ENCODE assay signal across 1 cellular context in genomic region chr2:47174731-47175361, GRCh38.
TF ChIP-seq lines count a peak whose summit lies in the region.

No MANE protein-coding gene starts in this region.

TF ChIP-seq in K562, 482 proteins besides CTCF, POLR2A, EP300 and RAD21 (continued from another document and continues in another):
- no peak for TF ChIP-seq TSHZ1 (CRISPR knock-in tag; IDR thresholded peaks at IDR 0.05)
- TF ChIP-seq CHD7 (IDR thresholded peaks at IDR 0.05; ENCODE audit: low read depth, low read length), result no peak
- no peak for TF ChIP-seq GTF2E2 (tag; IDR thresholded peaks at IDR 0.05)
- TF ChIP-seq ZNF384 (IDR thresholded peaks at IDR 0.05; ENCODE audit: low read depth, low read length), result peak; percentile 84
- no peak for TF ChIP-seq ZNF124 (CRISPR knock-in tag; IDR thresholded peaks at IDR 0.05)
- TF ChIP-seq NUFIP1 (IDR thresholded peaks at IDR 0.05; ENCODE audit: partially characterized antibody), result no peak
- no peak for TF ChIP-seq EZH2 (IDR thresholded peaks at IDR 0.05; ENCODE audit: borderline replicate concordance, low read depth, low read length)
- no peak for TF ChIP-seq E4F1 (CRISPR knock-in tag; IDR thresholded peaks at IDR 0.05; ENCODE audit: borderline replicate concordance)
- no peak for TF ChIP-seq U2AF2 (optimal IDR thresholded peaks at IDR 0.05; ENCODE audit: low read depth, low read length)
- TF ChIP-seq, protein P1, sequence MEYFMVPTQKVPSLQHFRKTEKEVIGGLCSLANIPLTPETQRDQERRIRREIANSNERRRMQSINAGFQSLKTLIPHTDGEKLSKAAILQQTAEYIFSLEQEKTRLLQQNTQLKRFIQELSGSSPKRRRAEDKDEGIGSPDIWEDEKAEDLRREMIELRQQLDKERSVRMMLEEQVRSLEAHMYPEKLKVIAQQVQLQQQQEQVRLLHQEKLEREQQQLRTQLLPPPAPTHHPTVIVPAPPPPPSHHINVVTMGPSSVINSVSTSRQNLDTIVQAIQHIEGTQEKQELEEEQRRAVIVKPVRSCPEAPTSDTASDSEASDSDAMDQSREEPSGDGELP (CRISPR knock-in tag; IDR thresholded peaks at IDR 0.05; ENCODE audit: borderline replicate concordance), result no peak
- TF ChIP-seq AFF1 (IDR thresholded peaks at IDR 0.05; ENCODE audit: low read depth in 1 of 2, partially characterized antibody in 2 of 2), result no peak
- TF ChIP-seq ETV6 (IDR thresholded peaks at IDR 0.05; ENCODE audit: borderline replicate concordance in 1 of 2, low read depth in 2 of 2, low read length in 1 of 2), result 0 out of 4 replicates have a peak, but pooled peaks of 1 of the 2 experiments have one; percentile 27
- TF ChIP-seq ETV6 (CRISPR knock-in tag; IDR thresholded peaks at IDR 0.05; ENCODE audit: borderline replicate concordance), result no peak
- TF ChIP-seq ZNF644 (tag; IDR thresholded peaks at IDR 0.05; ENCODE audit: low read depth), result no peak
- no peak for TF ChIP-seq MCM5 (IDR thresholded peaks at IDR 0.05; ENCODE audit: low read depth)
- no peak for TF ChIP-seq FOXK1 (CRISPR knock-in tag; IDR thresholded peaks at IDR 0.05; ENCODE audit: borderline replicate concordance)
- no peak for TF ChIP-seq FOXM1 (IDR thresholded peaks at IDR 0.05; ENCODE audit: low read depth)
- no peak for TF ChIP-seq FOXM1 (CRISPR knock-in tag; IDR thresholded peaks at IDR 0.05; ENCODE audit: low read depth)
- no peak for TF ChIP-seq BCOR (IDR thresholded peaks at IDR 0.05)
- no peak for TF ChIP-seq NR4A1 (CRISPR knock-in tag; IDR thresholded peaks at IDR 0.05)
- no peak for TF ChIP-seq NR4A1 (tag; IDR thresholded peaks at IDR 0.05)
- no peak for TF ChIP-seq TAL1 (IDR thresholded peaks at IDR 0.05)
- TF ChIP-seq SAP30 (IDR thresholded peaks at IDR 0.05; ENCODE audit: borderline replicate concordance, insufficient read depth, low read depth, low read length, poor library complexity, severe bottlenecking), result no peak
- no peak for TF ChIP-seq THAP7 (CRISPR knock-in tag; IDR thresholded peaks at IDR 0.05)
- TF ChIP-seq, protein P2, sequence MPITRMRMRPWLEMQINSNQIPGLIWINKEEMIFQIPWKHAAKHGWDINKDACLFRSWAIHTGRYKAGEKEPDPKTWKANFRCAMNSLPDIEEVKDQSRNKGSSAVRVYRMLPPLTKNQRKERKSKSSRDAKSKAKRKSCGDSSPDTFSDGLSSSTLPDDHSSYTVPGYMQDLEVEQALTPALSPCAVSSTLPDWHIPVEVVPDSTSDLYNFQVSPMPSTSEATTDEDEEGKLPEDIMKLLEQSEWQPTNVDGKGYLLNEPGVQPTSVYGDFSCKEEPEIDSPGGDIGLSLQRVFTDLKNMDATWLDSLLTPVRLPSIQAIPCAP (CRISPR knock-in tag; IDR thresholded peaks at IDR 0.05; ENCODE audit: borderline replicate concordance), result no peak
- no peak for TF ChIP-seq TEAD2 (tag; IDR thresholded peaks at IDR 0.05)
- TF ChIP-seq L3MBTL2 (IDR thresholded peaks at IDR 0.05), result no peak
- TF ChIP-seq, protein P3, sequence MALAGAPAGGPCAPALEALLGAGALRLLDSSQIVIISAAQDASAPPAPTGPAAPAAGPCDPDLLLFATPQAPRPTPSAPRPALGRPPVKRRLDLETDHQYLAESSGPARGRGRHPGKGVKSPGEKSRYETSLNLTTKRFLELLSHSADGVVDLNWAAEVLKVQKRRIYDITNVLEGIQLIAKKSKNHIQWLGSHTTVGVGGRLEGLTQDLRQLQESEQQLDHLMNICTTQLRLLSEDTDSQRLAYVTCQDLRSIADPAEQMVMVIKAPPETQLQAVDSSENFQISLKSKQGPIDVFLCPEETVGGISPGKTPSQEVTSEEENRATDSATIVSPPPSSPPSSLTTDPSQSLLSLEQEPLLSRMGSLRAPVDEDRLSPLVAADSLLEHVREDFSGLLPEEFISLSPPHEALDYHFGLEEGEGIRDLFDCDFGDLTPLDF (CRISPR knock-in tag; IDR thresholded peaks at IDR 0.05), result no peak
- no peak for TF ChIP-seq MEF2A (IDR thresholded peaks at IDR 0.05; ENCODE audit: control insufficient read depth, low read depth, low read length)
- TF ChIP-seq XRCC5 (IDR thresholded peaks at IDR 0.05; ENCODE audit: low read depth, low read length), result peak; percentile 54; the same call in 1 of the 2 replicates
- TF ChIP-seq MYNN (IDR thresholded peaks at IDR 0.05), result no peak
- TF ChIP-seq MYNN (CRISPR knock-in tag; IDR thresholded peaks at IDR 0.05), result no peak
